ENCODE assay signal across 8 cellular contexts in genomic region chr14:66746316-66747006, GRCh38.
DNase-seq lines count a peak whose midpoint lies in the region; TF ChIP-seq lines count a peak whose summit lies in the region.

No MANE protein-coding gene starts in this region.

- H3K4me3 ChIP-seq in NB4 (ENCODE audit: low read depth, low read length): no peak overlapping the region

- peak; percentile 51 for TF ChIP-seq CTCF in NB4 (IDR thresholded peaks at IDR 0.05; ENCODE audit: low read depth, low read length)

- TF ChIP-seq POLR2A in NB4 (IDR thresholded peaks at IDR 0.05; ENCODE audit: extremely low read depth, insufficient read length): no peak

- peak; percentile 32 for DNase-seq in NCI-H2171 treated with DMSO at 0.1 percent for 48 hours (lab: John Stamatoyannopoulos, UW)
- no peak for DNase-seq in NCI-H2171 (lab: John Stamatoyannopoulos, UW)
- peak; percentile 50 for DNase-seq in NB4 (ENCODE audit: low read depth)
- peak; percentile 16 for DNase-seq in dedifferentiated amniotic fluid mesenchymal stem cell (ENCODE audit: extremely low spot score)
- DNase-seq in medulla oblongata (ENCODE audit: extremely low spot score): peak; percentile 33
- no peak for DNase-seq in activated CD4-positive, alpha-beta T cell treated with anti-CD3 and anti-CD28 coated beads, Interleukin-2, amount 50 U/mL, for 48 hours
- DNase-seq in NCI-H510A treated with DMSO at 0.1 percent for 48 hours (lab: John Stamatoyannopoulos, UW): no peak
- DNase-seq in activated T-cell treated with anti-CD3 and anti-CD28 coated beads for 4 hours: no peak

Comparison
In these comparisons a context has a peak if more than half of its experiments do, and no peak if none do; other contexts are left out.
1. DNase-seq: peak in NCI-H2171 treated with DMSO at 0.1 percent for 48 hours (single experiment), NB4 (single experiment), dedifferentiated amniotic fluid mesenchymal stem cell (single experiment) and medulla oblongata (single experiment); none in NCI-H2171 (single experiment), activated CD4-positive, alpha-beta T cell treated with anti-CD3 and anti-CD28 coated beads, Interleukin-2, amount 50 U/mL, for 48 hours (0 of 2), NCI-H510A treated with DMSO at 0.1 percent for 48 hours (single experiment) and activated T-cell treated with anti-CD3 and anti-CD28 coated beads for 4 hours (single experiment).